In the genomic region with DNA sequence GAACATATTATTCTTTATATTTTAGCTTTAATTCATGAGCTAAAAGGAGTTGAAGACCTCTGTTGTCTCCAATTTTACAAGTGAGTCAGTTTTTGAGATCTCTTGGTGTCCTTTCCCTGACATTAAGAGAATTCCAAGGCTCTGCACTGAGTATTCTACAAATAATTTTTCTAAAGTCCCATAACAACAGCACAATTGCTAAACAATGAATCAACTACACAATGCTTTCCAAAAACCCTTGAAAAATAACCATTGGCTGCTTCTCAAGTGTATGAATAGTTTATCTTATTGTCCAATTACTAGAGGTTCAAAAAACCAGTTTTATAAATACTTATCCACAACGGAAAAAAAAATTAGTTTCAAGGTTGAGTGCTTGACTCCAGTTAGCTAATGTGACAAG, we compare ENCODE assay signal across 18 cellular contexts.
"Had no signal": no experiment of that assay in that cellular context is flagged by ENCODE, and none has a peak within 500 bp of the region (broad histone marks: within the 10 kb centered on the region; RNA-seq: fewer than 3 reads in every experiment).

No MANE protein-coding gene starts in this region.

- H3K27me3 ChIP-seq: adrenal gland, body of pancreas had no signal

- H3K36me3 ChIP-seq: adrenal gland had no signal

- H3K4me3 ChIP-seq: adrenal gland, body of pancreas, coronary artery, mucosa of descending colon had no signal

- H3K79me2 ChIP-seq: parathyroid adenoma had no signal

- ATAC-seq: activated T-helper 17 cell treated with anti-CD3 and anti-CD28 coated beads, Interleukin-2, amount 50 U/mL, for 72 hours; body of pancreas; left lobe of liver; mucosa of descending colon; naive thymus-derived CD8-positive, alpha-beta T cell; T-cell had no signal

- H3K4me1 ChIP-seq: body of pancreas, parathyroid adenoma had no signal

- H2AFZ ChIP-seq: parathyroid adenoma had no signal

- H3K27ac ChIP-seq: body of pancreas, coronary artery, parathyroid adenoma had no signal

- H3K9me3 ChIP-seq: adrenal gland, body of pancreas, mucosa of descending colon had no signal

- DNase-seq: activated CD4-positive, alpha-beta T cell treated with anti-CD3 and anti-CD28 coated beads, Interleukin-2, amount 50 U/mL, for 4 hours; activated CD4-positive, CD25-positive, alpha-beta regulatory T cell treated with anti-CD3 and anti-CD28 coated beads, Interleukin-2, amount 50 U/mL, for 72 hours; activated naive CD4-positive, alpha-beta T cell treated with anti-CD3 and anti-CD28 coated beads, Interleukin-2, amount 10 ng/mL, durations not matched to agents 7 days and 5 days; activated T-cell treated with anti-CD3 and anti-CD28 coated beads for 4 hours; body of pancreas; effector CD8-positive, alpha-beta T cell; mammary epithelial cell; mucosa of descending colon; naive thymus-derived CD8-positive, alpha-beta T cell; stimulated activated CD4-positive, alpha-beta T cell treated with anti-CD3 and anti-CD28 coated beads, Interleukin-12 subunit alpha, Interleukin-12 subunit beta, amount 100 ng/mL, for 4 hours; stimulated activated CD4-positive, alpha-beta T cell treated with anti-CD3 and anti-CD28 coated beads, Interleukin-2, amount 100 ng/mL, for 24 hours; T-cell; T1000 had no signal
